In the genomic region with DNA sequence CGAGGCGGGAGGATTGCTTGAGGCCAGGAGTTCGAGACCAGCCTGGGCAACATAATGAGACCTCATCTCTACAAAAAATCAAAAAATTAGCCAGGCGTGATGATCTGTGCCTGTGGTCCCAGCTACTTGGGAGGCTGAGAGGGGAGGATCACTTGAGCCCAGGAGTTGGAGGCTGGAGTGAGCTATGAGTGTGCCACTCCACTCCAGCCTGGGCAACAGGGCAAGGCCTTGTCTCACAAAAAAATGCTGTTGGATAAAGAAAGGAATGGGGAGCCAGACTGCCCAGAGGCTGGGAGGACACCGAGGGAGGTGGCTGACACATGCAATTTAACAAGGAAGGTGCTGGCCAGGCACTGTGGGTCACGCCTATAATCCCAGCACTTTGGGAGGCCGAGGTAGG, we compare ENCODE assay signal across 3 cellular contexts. TPM values are rescaled to one million over a fixed set of nuclear protein-coding genes. Genes with fewer than 3 reads are reported as not detected.
"Had no signal": no experiment of that assay in that cellular context is flagged by ENCODE, and none has a peak within 500 bp of the region (broad histone marks: within the 10 kb centered on the region; RNA-seq: fewer than 3 reads in every experiment).

No MANE protein-coding gene starts in this region.

RNA-seq across cellular contexts. Expression of a gene that starts 47.5 kb away (rescaled TPM):
- total RNA-seq: foreskin keratinocyte; lung microvascular endothelial cell; naive thymus-derived CD8-positive, alpha-beta T cell had no signal
